14 cellular contexts compared by ENCODE assay signal in genomic region chr17:62790554-62790953, GRCh38. TPM values are rescaled to one million over a fixed set of nuclear protein-coding genes. Genes with fewer than 3 reads are reported as not detected.
DNase-seq lines count a peak whose midpoint lies in the region; ATAC-seq, FAIRE-seq and TF ChIP-seq lines count a peak whose summit lies in the region.
"Had no signal": no experiment of that assay in that cellular context is flagged by ENCODE, and none has a peak within 500 bp of the region (broad histone marks: within the 10 kb centered on the region; RNA-seq: fewer than 3 reads in every experiment).

No MANE protein-coding gene starts in this region.

- no peak overlapping the region for H3K4me3 ChIP-seq in AG10803 (ENCODE audit: low read length)
- H3K4me3 ChIP-seq in WERI-Rb-1 (ENCODE audit: low read depth, low read length), result no peak overlapping the region
- H3K4me3 ChIP-seq in iPS-15b (ENCODE audit: low read depth, low read length), result no peak overlapping the region
- no peak overlapping the region for H3K4me3 ChIP-seq in pancreas
- H3K4me3 ChIP-seq: lung, thoracic aorta had no signal

- H3K36me3 ChIP-seq in WERI-Rb-1, result no peaks in the 10 kb centered on the region
- H3K36me3 ChIP-seq in iPS-15b (ENCODE audit: control insufficient read depth, insufficient read depth, low read length), result no peaks in the 10 kb centered on the region
- no peaks in the 10 kb centered on the region for H3K36me3 ChIP-seq in pancreas
- H3K36me3 ChIP-seq: thoracic aorta had no signal

- FAIRE-seq in pancreas (lab: Jason Lieb, UNC), result no peak

- H3K36me3 Mint-ChIP-seq in activated CD4-positive, alpha-beta T cell treated with anti-CD3 and anti-CD28 coated beads, Interleukin-2, amount 10 ng/mL, durations not matched to agents 24 days and 14 days (ENCODE audit: low read depth), result no peaks in the 10 kb centered on the region

- DNase-seq in AG10803 (ENCODE audit: low read depth) (peak; percentile 88), HS-5 (ENCODE audit: low read depth) (peak; percentile 82), WERI-Rb-1 (peak; percentile 0), pancreas (no peak)
- DNase-seq in stimulated activated naive CD8-positive, alpha-beta T cell treated with anti-CD3 and anti-CD28 coated beads, Interleukin-15, amount 100 ng/mL, for 72 hours, result no peak
- no peak for DNase-seq in activated CD4-positive, alpha-beta T cell treated with anti-CD3 and anti-CD28 coated beads, Interleukin-2, amount 10 ng/mL, durations not matched to agents 24 days and 14 days
- DNase-seq: caudate nucleus; CD4-positive, alpha-beta memory T cell; posterior cingulate gyrus had no signal

- no peak overlapping the region for H3K27ac ChIP-seq in WERI-Rb-1
- peak overlapping the region in 2 of 4 donors; percentile 20 to 74 for H3K27ac ChIP-seq in pancreas
- H3K27ac ChIP-seq: thoracic aorta had no signal

- H3K9me3 Mint-ChIP-seq in stimulated activated naive CD8-positive, alpha-beta T cell treated with anti-CD3 and anti-CD28 coated beads, Interleukin-15, amount 100 ng/mL, for 72 hours, result no peaks in the 10 kb centered on the region
- H3K9me3 Mint-ChIP-seq in activated CD4-positive, alpha-beta T cell treated with anti-CD3 and anti-CD28 coated beads, Interleukin-2, amount 10 ng/mL, durations not matched to agents 24 days and 14 days, result peaks cover 8% of the 10 kb centered on the region

- ATAC-seq in pancreas (no peak), HG03521 (IDR thresholded peaks at IDR 0.05; ENCODE audit: unreplicated experiment) (no peak)
- no peak for ATAC-seq in stimulated activated naive CD8-positive, alpha-beta T cell treated with anti-CD3 and anti-CD28 coated beads, Interleukin-15, amount 100 ng/mL, for 72 hours

- intact Hi-C loops in pancreas (cut with DNase I), result no loop called here
- intact Hi-C loops in activated CD4-positive, alpha-beta T cell treated with anti-CD3 and anti-CD28 coated beads, Interleukin-2, amount 10 ng/mL, durations not matched to agents 24 days and 14 days (cut with micrococcal nuclease), result no loop called here

- no peak for TF ChIP-seq CTCF in AG10803 (conservative IDR thresholded peaks at IDR 0.05; ENCODE audit: low read length)
- TF ChIP-seq CTCF in WERI-Rb-1 (IDR thresholded peaks at IDR 0.05; ENCODE audit: low read depth, low read length), result no peak
- no peak for TF ChIP-seq CTCF in pancreas (IDR thresholded peaks at IDR 0.05)

- H3K4me3 Mint-ChIP-seq in stimulated activated naive CD8-positive, alpha-beta T cell treated with anti-CD3 and anti-CD28 coated beads, Interleukin-15, amount 100 ng/mL, for 72 hours, result no peak overlapping the region
- no peak overlapping the region for H3K4me3 Mint-ChIP-seq in activated CD4-positive, alpha-beta T cell treated with anti-CD3 and anti-CD28 coated beads, Interleukin-2, amount 10 ng/mL, durations not matched to agents 24 days and 14 days
- H3K4me3 Mint-ChIP-seq: CD4-positive, alpha-beta memory T cell had no signal

- H3K27me3 ChIP-seq in WERI-Rb-1 (ENCODE audit: insufficient read depth, low read depth, severe bottlenecking) (no peaks in the 10 kb centered on the region), iPS-15b (ENCODE audit: control insufficient read depth, insufficient read depth, low read length) (no peaks in the 10 kb centered on the region), pancreas (no peaks in the 10 kb centered on the region)

- H3K9ac ChIP-seq in iPS-15b (ENCODE audit: low read depth, low read length), result peak overlapping the region; percentile 26

- no peaks in the 10 kb centered on the region for H3K4me1 ChIP-seq in iPS-15b (ENCODE audit: control insufficient read depth, insufficient read depth, low read length)
- no peaks in the 10 kb centered on the region for H3K4me1 ChIP-seq in pancreas

- peaks cover 20% of the 10 kb centered on the region for H3K27me3 Mint-ChIP-seq in stimulated activated naive CD8-positive, alpha-beta T cell treated with anti-CD3 and anti-CD28 coated beads, Interleukin-15, amount 100 ng/mL, for 72 hours
- peaks cover 14% of the 10 kb centered on the region for H3K27me3 Mint-ChIP-seq in activated CD4-positive, alpha-beta T cell treated with anti-CD3 and anti-CD28 coated beads, Interleukin-2, amount 10 ng/mL, durations not matched to agents 24 days and 14 days

- H3K9me3 ChIP-seq in WERI-Rb-1 (ENCODE audit: severe bottlenecking) (peaks cover 5% of the 10 kb centered on the region), iPS-15b (ENCODE audit: control insufficient read depth, insufficient read depth, low read length) (no peaks in the 10 kb centered on the region), pancreas (no peaks in the 10 kb centered on the region)
- H3K9me3 ChIP-seq: thoracic aorta had no signal

- peaks cover 10% of the 10 kb centered on the region for H3K4me1 Mint-ChIP-seq in stimulated activated naive CD8-positive, alpha-beta T cell treated with anti-CD3 and anti-CD28 coated beads, Interleukin-15, amount 100 ng/mL, for 72 hours
- peaks cover 8% of the 10 kb centered on the region for H3K4me1 Mint-ChIP-seq in activated CD4-positive, alpha-beta T cell treated with anti-CD3 and anti-CD28 coated beads, Interleukin-2, amount 10 ng/mL, durations not matched to agents 24 days and 14 days

- no peak overlapping the region for H3K27ac Mint-ChIP-seq in stimulated activated naive CD8-positive, alpha-beta T cell treated with anti-CD3 and anti-CD28 coated beads, Interleukin-15, amount 100 ng/mL, for 72 hours
- H3K27ac Mint-ChIP-seq in activated CD4-positive, alpha-beta T cell treated with anti-CD3 and anti-CD28 coated beads, Interleukin-2, amount 10 ng/mL, durations not matched to agents 24 days and 14 days, result no peak overlapping the region

- WGBS in pancreas, 2 donors, result 72 to 85% methylated on average over 7 of the region's 7 CpGs

RNA-seq across cellular contexts. Expression of gene MARCHF10, which starts 17.6 kb away (rescaled TPM):
- under 1 TPM in 3 of 6 donors, not detected in 3; 0.20 to 0.41 (median 0.23) TPM for total RNA-seq in pancreas
- polyA plus RNA-seq in pancreas, result under 1 TPM; 0.42 to 0.77 TPM
- total RNA-seq in activated CD4-positive, alpha-beta T cell treated with anti-CD3 and anti-CD28 coated beads, Interleukin-2, amount 10 ng/mL, durations not matched to agents 24 days and 14 days, result not detected in 2 replicates
- total RNA-seq: glomerular endothelial cell, thoracic aorta had no signal

Comparison
In these comparisons a context has a peak if more than half of its experiments do, and no peak if none do; other contexts are left out.
1. DNase-seq: peak in AG10803 (single experiment), HS-5 (single experiment) and WERI-Rb-1 (single experiment); none in pancreas (0 of 6), stimulated activated naive CD8-positive, alpha-beta T cell treated with anti-CD3 and anti-CD28 coated beads, Interleukin-15, amount 100 ng/mL, for 72 hours (0 of 2) and activated CD4-positive, alpha-beta T cell treated with anti-CD3 and anti-CD28 coated beads, Interleukin-2, amount 10 ng/mL, durations not matched to agents 24 days and 14 days (single experiment).